ENCODE assay signal across 8 cellular contexts in genomic region chr5:321726-322251, GRCh38. TPM values are rescaled to one million over a fixed set of nuclear protein-coding genes. Genes with fewer than 3 reads are reported as not detected.
A peak's percentile ranks its signal among the peaks of the same experiment; 100 is the strongest.
DNase-seq lines count a peak whose midpoint lies in the region; ATAC-seq, FAIRE-seq and TF ChIP-seq lines count a peak whose summit lies in the region.

No MANE protein-coding gene starts in this region.

- H3K36me3 ChIP-seq in K562 (ENCODE audit: control insufficient read depth, insufficient read depth, low read length) = peaks cover 2% of the 10 kb centered on the region; the same call in 1 of the 3 replicates
- no peaks in the 10 kb centered on the region for H3K36me3 ChIP-seq in pancreas
- peaks cover 0 to 2% (median 0%) of the 10 kb centered on the region in 3 experiments for H3K36me3 ChIP-seq in naive thymus-derived CD4-positive, alpha-beta T cell (ENCODE audit: control insufficient read depth in 2 of 3, insufficient read depth in 3 of 3, low read length in 3 of 3)

- POLR2A ChIA-PET in K562 (lab: Yijun Ruan, JAX) = interaction anchor here (0.9 kb wide), 1 partner anchor 124 kb away, joined by 3 read pairs; no protein-coding TSS in a partner anchor
- POLR2A ChIA-PET in naive thymus-derived CD4-positive, alpha-beta T cell (lab: Charles Lee) = no interaction called here

- H3K36me3 Mint-ChIP-seq in naive thymus-derived CD4-positive, alpha-beta T cell = peaks cover 0 to 12% (median 0%) of the 10 kb centered on the region in 5 donors

- H3K4me1 ChIP-seq in K562 (replicated peaks in 1 of 2; ENCODE audit: control insufficient read depth in 2 of 2, insufficient read depth in 2 of 2, low read length in 2 of 2) (peaks cover 0 to 54% of the 10 kb centered on the region in 2 experiments; a peak in 2 of 5 replicates), pancreas (peaks cover 0 to 13% (median 13%) of the 10 kb centered on the region in 3 donors)
- no peaks in the 10 kb centered on the region for H3K4me1 ChIP-seq in naive thymus-derived CD4-positive, alpha-beta T cell (ENCODE audit: control insufficient read depth in 2 of 2, insufficient read depth in 2 of 2, low read length in 2 of 2)

- no TSS peak for BruUV-seq in K562 (replicated peaks; lab: Mats Ljungman, UMichigan)

- no peak overlapping the region for H3K27ac ChIP-seq in K562 (ENCODE audit: extremely low read depth, low read depth, low read length)
- no peak overlapping the region for H3K27ac ChIP-seq in pancreas
- no peak overlapping the region for H3K27ac ChIP-seq in naive thymus-derived CD4-positive, alpha-beta T cell (ENCODE audit: low read depth, low read length)

- H3K9me3 ChIP-seq in K562 (replicated peaks; ENCODE audit: control insufficient read depth, insufficient read depth, low read depth, low read length) (no peaks in the 10 kb centered on the region), pancreas (no peaks in the 10 kb centered on the region)
- H3K9me3 ChIP-seq in naive thymus-derived CD4-positive, alpha-beta T cell (ENCODE audit: control insufficient read depth in 2 of 3, low read length in 3 of 3) = no peaks in the 10 kb centered on the region

- H3K4me3 Mint-ChIP-seq in naive thymus-derived CD4-positive, alpha-beta T cell = peak overlapping the region in 5 of 10 donors; percentile 14 to 69 (median 55)

- no peaks in the 10 kb centered on the region for H3K9me1 ChIP-seq in K562 (ENCODE audit: control insufficient read depth, insufficient read depth, low read length)

- WGBS in K562 (ENCODE audit: insufficient coverage, low coverage, missing lambda C conversion rate) = 23% methylated on average over 34 of the region's 67 CpGs
- 1 to 3% methylated on average over 32 to 67 of the region's 67 CpGs for WGBS in pancreas, 2 donors

- TF ChIP-seq CTCF in K562 (IDR thresholded peaks at IDR 0.05 in 2 of 3, conservative IDR thresholded peaks at IDR 0.05 in 1 of 3; ENCODE audit: insufficient read depth in 2 of 3, low read depth in 1 of 3, low read length in 3 of 3) = no peak
- TF ChIP-seq CTCF in pancreas (IDR thresholded peaks at IDR 0.05) = no peak

- H3K9ac ChIP-seq in K562 (ENCODE audit: insufficient read depth in 1 of 2, low read depth in 2 of 2, low read length in 2 of 2) = no peak overlapping the region; a peak in 1 of 4 replicates

- H4K20me1 ChIP-seq in K562 (replicated peaks; ENCODE audit: control insufficient read depth, insufficient read depth, low read length) = peaks cover 8% of the 10 kb centered on the region; the same call in 1 of the 2 replicates

- peaks cover 0 to 21% (median 8%) of the 10 kb centered on the region in 7 donors for H3K4me1 Mint-ChIP-seq in naive thymus-derived CD4-positive, alpha-beta T cell

- H3K27me3 ChIP-seq in K562 (ENCODE audit: control insufficient read depth in 2 of 2, insufficient read depth in 2 of 2, low read length in 2 of 2) (peaks cover 12 to 42% of the 10 kb centered on the region in 2 experiments; a peak in 4 of 5 replicates), pancreas (peaks cover 0 to 12% (median 3%) of the 10 kb centered on the region in 4 donors)
- no peaks in the 10 kb centered on the region for H3K27me3 ChIP-seq in naive thymus-derived CD4-positive, alpha-beta T cell (ENCODE audit: control insufficient read depth in 2 of 2, insufficient read depth in 2 of 2, low read length in 2 of 2)

- peaks cover 0 to 2% (median 0%) of the 10 kb centered on the region in 11 donors for H3K9me3 Mint-ChIP-seq in naive thymus-derived CD4-positive, alpha-beta T cell

- peaks cover 19 to 38% (median 32%) of the 10 kb centered on the region in 5 donors for H3K27me3 Mint-ChIP-seq in naive thymus-derived CD4-positive, alpha-beta T cell

- H3K79me2 ChIP-seq in K562 (ENCODE audit: control insufficient read depth, insufficient read depth, low read length) = no peaks in the 10 kb centered on the region

- DNase-seq in K562 (ENCODE audit: extremely low read depth in 1 of 4, low spot score in 3 of 4) = no peak
- peak in 1 of 6 donors; percentile 75 for DNase-seq in pancreas
- DNase-seq in SKM-1 (lab: John Stamatoyannopoulos, UW; ENCODE audit: unreplicated experiment) = no peak
- no peak for DNase-seq in naive thymus-derived CD4-positive, alpha-beta T cell
- no peak for DNase-seq in globus pallidus (ENCODE audit: low spot score)
- no peak for DNase-seq in NCI-H510A (lab: John Stamatoyannopoulos, UW)

- in situ Hi-C loops in K562 (cut with MboI) = no loop called here

- no peak for FAIRE-seq in K562 (lab: Jason Lieb, UNC)
- no peak for FAIRE-seq in pancreas (lab: Jason Lieb, UNC)

- no peak for TF ChIP-seq EP300 in K562 (IDR thresholded peaks at IDR 0.05; ENCODE audit: low read length)

- ATAC-seq in GM19023 (IDR thresholded peaks at IDR 0.05; ENCODE audit: unreplicated experiment) = peak; percentile 6
- peak; percentile 3 for ATAC-seq in HG02798 (IDR thresholded peaks at IDR 0.05; ENCODE audit: poor library complexity, unreplicated experiment)
- no peak for ATAC-seq in K562
- peak in 1 of 4 donors; percentile 6 for ATAC-seq in pancreas
- ATAC-seq in naive thymus-derived CD4-positive, alpha-beta T cell = no peak

- intact Hi-C loops in K562 (cut with micrococcal nuclease) (no loop called here), pancreas (cut with DNase I) (no loop called here)
- intact Hi-C loops in naive thymus-derived CD4-positive, alpha-beta T cell (cut with micrococcal nuclease) = loop anchor here in 1 of 2 donors (2.0 to 5.0 kb wide), 3 partner anchors 49 to 109 kb away; partner anchors contain the start of gene PDCD6

- H3K27ac Mint-ChIP-seq in naive thymus-derived CD4-positive, alpha-beta T cell = no peak overlapping the region

- TF ChIP-seq POLR2A in K562 (conservative IDR thresholded peaks at IDR 0.05) = no peak

- no peak overlapping the region for H3K4me2 ChIP-seq in K562 (ENCODE audit: insufficient read depth, low read length)

- H2AFZ ChIP-seq in K562 (ENCODE audit: low read depth, low read length) = no peak overlapping the region

- no peak overlapping the region; the same call in 1 of the 2 replicates for H3K4me3 ChIP-seq in K562
- H3K4me3 ChIP-seq in pancreas = peak overlapping the region; percentile 15 to 56 (median 24)
- no peak overlapping the region for H3K4me3 ChIP-seq in naive thymus-derived CD4-positive, alpha-beta T cell (ENCODE audit: low read length)

- TF ChIP-seq RAD21 in K562 (CRISPR knock-in tag; conservative IDR thresholded peaks at IDR 0.05 in 1 of 2, IDR thresholded peaks at IDR 0.05 in 1 of 2) = no peak

- CTCF ChIA-PET in K562 (lab: Yijun Ruan, JAX; ENCODE audit: low intra/inter-chr PET ratio) = no interaction called here
- CTCF ChIA-PET in naive thymus-derived CD4-positive, alpha-beta T cell (lab: Charles Lee) = no interaction called here

RNA-seq across cellular contexts. Expression of gene AHRR, which starts 0.3 kb away (rescaled TPM):
- 2.8 and 5.5 TPM in 2 replicates for total RNA-seq in K562 (2011; cell fraction: chromatin; rRNA removed; ENCODE audit: low replicate concordance)
- total RNA-seq in K562 (2011; cell fraction: nucleolus; rRNA removed) = 2.1 and 3.2 TPM in 2 replicates
- total RNA-seq in K562 (2011; cell fraction: nucleoplasm; rRNA removed) = 0.99 and 1.4 TPM in 2 replicates
- total RNA-seq in K562 (2014; rRNA removed) (0.82 and 1.1 TPM in 2 replicates), K562 (2014; rRNA removed; fragmentation: Illumina TruSeq; extraction: Trizol) (0.18 and 0.61 TPM in 2 replicates), K562 (2015; rRNA removed; fragmentation: Illumina TruSeq; extraction: Trizol) (1.2 TPM in 2 replicates), K562 (2021) (1.6 and 1.8 TPM in 2 replicates), pancreas (under 1 TPM; 0.34 to 0.92 (median 0.67) TPM)
- polyA plus RNA-seq in K562 (2011; rRNA removed) (0.68 and 1.3 TPM in 2 replicates), K562 (2014; fragmentation: Illumina TruSeq; extraction: Trizol) (0.43 and 0.72 TPM in 2 replicates), K562 (2014; fragmentation: Nextera tagmentation; extraction: Ambion mirVana) (under 1 TPM in 1 of 2 experiments, not detected in 1; 0.06 TPM), K562 (2014; rRNA removed) (0.89 and 1.8 TPM in 2 replicates), pancreas (1 to 10 TPM in 1 of 2 donors, under 1 TPM in 1; 0.61 to 1.7 TPM)
- polyA plus RNA-seq in K562 (2011; cell fraction: cytosol; rRNA removed) = 0.88 and 1.8 TPM in 2 replicates
- 5.4 and 7.4 TPM in 2 replicates for polyA plus RNA-seq in K562 (2011; cell fraction: nucleus; rRNA removed)
- 1.6 and 4.2 TPM in 2 replicates for polyA plus RNA-seq in K562 (2012)
- 0.15 and 0.91 TPM in 2 replicates for polyA minus RNA-seq in K562 (2011; rRNA and poly(A)+ RNA removed)
- 0.76 and 1.3 TPM in 2 replicates for polyA minus RNA-seq in K562 (2011; cell fraction: cytosol; rRNA and poly(A)+ RNA removed)
- polyA minus RNA-seq in K562 (2011; cell fraction: nucleus; rRNA and poly(A)+ RNA removed) = 2.3 and 2.9 TPM in 2 replicates
- 10 to 100 TPM in 1 of 5 experiments, 1 to 10 TPM in 2, under 1 TPM in 2; 0.56 to 23.5 (median 1.4) TPM for total RNA-seq in naive thymus-derived CD4-positive, alpha-beta T cell
- polyA plus RNA-seq in naive thymus-derived CD4-positive, alpha-beta T cell = 1 to 10 TPM in 1 of 2 donors, not detected in 1; 1.0 TPM

RNA-seq across cellular contexts. Expression of gene PDCD6, which starts 50.3 kb away (rescaled TPM):
- total RNA-seq in K562 (2011; cell fraction: chromatin; rRNA removed; ENCODE audit: low replicate concordance) = 308 and 309 TPM in 2 replicates
- 184 and 199 TPM in 2 replicates for total RNA-seq in K562 (2011; cell fraction: nucleolus; rRNA removed)
- total RNA-seq in K562 (2011; cell fraction: nucleoplasm; rRNA removed) = 242 and 272 TPM in 2 replicates
- 197 and 226 TPM in 2 replicates for total RNA-seq in K562 (2014; rRNA removed)
- total RNA-seq in K562 (2014; rRNA removed; fragmentation: Illumina TruSeq; extraction: Trizol) = 196 and 217 TPM in 2 replicates
- 187 and 193 TPM in 2 replicates for total RNA-seq in K562 (2015; rRNA removed; fragmentation: Illumina TruSeq; extraction: Trizol)
- total RNA-seq in K562 (2021) = 148 and 156 TPM in 2 replicates
- 350 and 487 TPM in 2 replicates for polyA plus RNA-seq in K562 (2011; rRNA removed)
- 426 and 451 TPM in 2 replicates for polyA plus RNA-seq in K562 (2011; cell fraction: cytosol; rRNA removed)
- polyA plus RNA-seq in K562 (2011; cell fraction: nucleus; rRNA removed) = 307 and 341 TPM in 2 replicates
- 174 and 212 TPM in 2 replicates for polyA plus RNA-seq in K562 (2012)
- polyA plus RNA-seq in K562 (2014; fragmentation: Illumina TruSeq; extraction: Trizol) = 192 and 199 TPM in 2 replicates
- polyA plus RNA-seq in K562 (2014; fragmentation: Nextera tagmentation; extraction: Ambion mirVana) = 10 to 100 TPM; 36.4 to 50.0 TPM
- 231 and 257 TPM in 2 replicates for polyA plus RNA-seq in K562 (2014; rRNA removed)
- polyA minus RNA-seq in K562 (2011; rRNA and poly(A)+ RNA removed) = 195 and 295 TPM in 2 replicates
- 84.1 and 88.1 TPM in 2 replicates for polyA minus RNA-seq in K562 (2011; cell fraction: cytosol; rRNA and poly(A)+ RNA removed)
- polyA minus RNA-seq in K562 (2011; cell fraction: nucleus; rRNA and poly(A)+ RNA removed) = 71.5 and 88.4 TPM in 2 replicates
- 10 to 100 TPM; 24.2 to 47.7 (median 30.6) TPM for total RNA-seq in pancreas
- polyA plus RNA-seq in pancreas = 10 to 100 TPM; 54.7 to 66.4 TPM
- total RNA-seq in naive thymus-derived CD4-positive, alpha-beta T cell = 10 to 100 TPM; 53.1 to 95.3 (median 83.7) TPM
- 100 to 1,000 TPM; 198 to 224 TPM for polyA plus RNA-seq in naive thymus-derived CD4-positive, alpha-beta T cell

Comparison
In these comparisons a context has a peak if more than half of its experiments do, and no peak if none do; other contexts are left out.
1. ATAC-seq: peak in GM19023 (single experiment) and HG02798 (single experiment); none in K562 (single experiment) and naive thymus-derived CD4-positive, alpha-beta T cell (single experiment).
2. H3K4me3 ChIP-seq: peak in pancreas (4 of 4); none in K562 (single experiment) and naive thymus-derived CD4-positive, alpha-beta T cell (single experiment).